10 cellular contexts compared by ENCODE assay signal in the genomic region with DNA sequence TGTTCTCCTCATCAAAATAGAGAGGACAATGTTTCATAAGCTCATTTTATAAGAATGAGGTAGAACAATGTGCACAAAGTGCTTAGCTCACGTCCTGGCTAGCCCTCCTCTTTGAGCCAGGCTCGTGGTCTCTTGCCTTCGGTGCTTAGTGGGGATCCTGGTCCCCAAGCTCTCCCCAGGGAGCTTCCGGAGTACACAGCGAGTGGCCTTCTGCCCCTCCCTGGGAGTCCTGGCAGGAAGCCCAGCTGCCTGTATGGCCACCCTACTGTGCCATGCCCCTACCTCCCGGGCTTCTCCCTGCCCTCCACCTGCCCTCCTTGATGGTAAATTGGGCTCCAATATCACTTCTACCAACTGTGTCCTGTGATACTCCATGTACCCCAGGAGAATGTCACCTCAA. TPM values are rescaled to one million over a fixed set of nuclear protein-coding genes. Genes with fewer than 3 reads are reported as not detected.
A peak's percentile ranks its signal among the peaks of the same experiment; 100 is the strongest.
DNase-seq lines count a peak whose midpoint lies in the region; ATAC-seq and TF ChIP-seq lines count a peak whose summit lies in the region.
"Had no signal": no experiment of that assay in that cellular context is flagged by ENCODE, and none has a peak within 500 bp of the region (broad histone marks: within the 10 kb centered on the region; RNA-seq: fewer than 3 reads in every experiment).

No MANE protein-coding gene starts in this region.

- DNase-seq in CD8-positive, alpha-beta T cell, result peak in 1 of 7 experiments; percentile 34
- DNase-seq in activated T-cell treated with anti-CD3 and anti-CD28 coated beads, Interleukin-2, amount 50 U/mL, for 4 hours, result no peak
- peak in 3 of 10 donors; percentile 14 to 62 (median 20) for DNase-seq in naive thymus-derived CD8-positive, alpha-beta T cell
- DNase-seq in SIG-M5 (lab: John Stamatoyannopoulos, UW), result no peak
- DNase-seq: RPMI8226 had no signal

- POLR2A ChIA-PET in CD8-positive, alpha-beta T cell (lab: Charles Lee), result interaction anchor here (0.6 to 3.9 kb wide), 10 partner anchors 8 to 158 kb away, joined by 3 to 33 read pairs (median 8); partner anchors contain the start of genes CCM2 and TBRG4
- POLR2A ChIA-PET in HEK293 (lab: Yijun Ruan, JAX), result interaction anchor here (0.6 kb wide), 1 partner anchor 36 kb away, joined by 5 read pairs; no protein-coding TSS in a partner anchor
- POLR2A ChIA-PET in naive thymus-derived CD8-positive, alpha-beta T cell (lab: Charles Lee), result interaction anchor here (0.5 to 10.5 kb wide), 16 partner anchors 10 to 488 kb away, joined by 3 to 207 read pairs (median 4); partner anchors contain the start of genes CCM2, DDX56, NUDCD3 and PURB

- peak overlapping the region; percentile 82 for H3K4me3 ChIP-seq in CD8-positive, alpha-beta T cell (ENCODE audit: low read depth, low read length)
- no peak overlapping the region for H3K4me3 ChIP-seq in HEK293 (ENCODE audit: low read depth, low read length)
- H3K4me3 ChIP-seq: GM23338 had no signal

- peak overlapping the region; percentile 78 for H3K27ac ChIP-seq in CD8-positive, alpha-beta T cell (ENCODE audit: low read depth, low read length)
- H3K27ac ChIP-seq in HEK293 (ENCODE audit: extremely low read depth, low read depth, low read length), result no peak overlapping the region

- H3K9me3 ChIP-seq in CD8-positive, alpha-beta T cell (ENCODE audit: low read length), result no peaks in the 10 kb centered on the region
- H3K9me3 ChIP-seq in HEK293 (ENCODE audit: control insufficient read depth, insufficient read depth, low read depth, low read length), result no peaks in the 10 kb centered on the region

- no peaks in the 10 kb centered on the region for H3K27me3 Mint-ChIP-seq in CD8-positive, alpha-beta T cell (ENCODE audit: low read depth)
- no peaks in the 10 kb centered on the region for H3K27me3 Mint-ChIP-seq in activated T-cell treated with anti-CD3 and anti-CD28 coated beads, Interleukin-2, amount 50 U/mL, for 4 hours (ENCODE audit: low read depth)
- H3K27me3 Mint-ChIP-seq in naive thymus-derived CD8-positive, alpha-beta T cell, result no peaks in the 10 kb centered on the region

- H3K36me3 Mint-ChIP-seq in CD8-positive, alpha-beta T cell, result peaks cover 62% of the 10 kb centered on the region
- H3K36me3 Mint-ChIP-seq in activated T-cell treated with anti-CD3 and anti-CD28 coated beads, Interleukin-2, amount 50 U/mL, for 4 hours (ENCODE audit: insufficient read depth), result peaks cover 27% of the 10 kb centered on the region
- peaks cover 0 to 46% (median 0%) of the 10 kb centered on the region in 3 donors for H3K36me3 Mint-ChIP-seq in naive thymus-derived CD8-positive, alpha-beta T cell

- no peak for ATAC-seq in CD8-positive, alpha-beta T cell
- no peak for ATAC-seq in activated T-cell treated with anti-CD3 and anti-CD28 coated beads, Interleukin-2, amount 50 U/mL, for 4 hours
- no peak for ATAC-seq in naive thymus-derived CD8-positive, alpha-beta T cell
- ATAC-seq in GM18511 (IDR thresholded peaks at IDR 0.05; ENCODE audit: unreplicated experiment) (no peak), HG03521 (IDR thresholded peaks at IDR 0.05; ENCODE audit: unreplicated experiment) (no peak), HG02870 (IDR thresholded peaks at IDR 0.05; ENCODE audit: unreplicated experiment) (no peak)
- ATAC-seq: GM23338 had no signal

- intact Hi-C loops in CD8-positive, alpha-beta T cell (cut with DNase I, micrococcal nuclease), result loop anchor here (1.0 to 5.0 kb wide), 6 partner anchors 8 to 396 kb away; partner anchors contain the start of genes TMED4 (in 2 of the 2), H2AZ2 (in 1 of the 2) and OGDH (in 1 of the 2)

- peak overlapping the region; percentile 94 for H3K4me3 Mint-ChIP-seq in CD8-positive, alpha-beta T cell
- H3K4me3 Mint-ChIP-seq in activated T-cell treated with anti-CD3 and anti-CD28 coated beads, Interleukin-2, amount 50 U/mL, for 4 hours, result peak overlapping the region; percentile 96
- peak overlapping the region; percentile 90 to 99 (median 94) for H3K4me3 Mint-ChIP-seq in naive thymus-derived CD8-positive, alpha-beta T cell
- H3K4me3 Mint-ChIP-seq: GM23338 had no signal

- H3K36me3 ChIP-seq in CD8-positive, alpha-beta T cell (ENCODE audit: insufficient read depth, low read length), result peaks cover 23% of the 10 kb centered on the region
- peaks cover 0 to 20% of the 10 kb centered on the region in 2 experiments; a peak in 2 of 3 replicates for H3K36me3 ChIP-seq in HEK293 (ENCODE audit: control insufficient read depth in 2 of 2, insufficient read depth in 1 of 2, low read length in 2 of 2)

- CTCF ChIA-PET in CD8-positive, alpha-beta T cell (lab: Charles Lee), result interaction anchor here (1.0 to 8.5 kb wide), 4 partner anchors 50 to 156 kb away, joined by 3 to 157 read pairs (median 39); no protein-coding TSS in a partner anchor
- CTCF ChIA-PET in HEK293 (lab: Yijun Ruan, JAX), result no interaction called here

- no peaks in the 10 kb centered on the region for H3K9me3 Mint-ChIP-seq in CD8-positive, alpha-beta T cell
- no peaks in the 10 kb centered on the region for H3K9me3 Mint-ChIP-seq in activated T-cell treated with anti-CD3 and anti-CD28 coated beads, Interleukin-2, amount 50 U/mL, for 4 hours
- H3K9me3 Mint-ChIP-seq in naive thymus-derived CD8-positive, alpha-beta T cell, result no peaks in the 10 kb centered on the region
- H3K9me3 Mint-ChIP-seq: GM23338 had no signal

- no peak for TF ChIP-seq CTCF in CD8-positive, alpha-beta T cell (IDR thresholded peaks at IDR 0.05)
- no peak for TF ChIP-seq CTCF in HEK293 (tag by site-specific recombination; IDR thresholded peaks at IDR 0.05)

- H3K4me1 Mint-ChIP-seq in CD8-positive, alpha-beta T cell (ENCODE audit: low read depth), result peaks cover 70% of the 10 kb centered on the region
- H3K4me1 Mint-ChIP-seq in activated T-cell treated with anti-CD3 and anti-CD28 coated beads, Interleukin-2, amount 50 U/mL, for 4 hours (ENCODE audit: low read depth), result peaks cover 79% of the 10 kb centered on the region
- H3K4me1 Mint-ChIP-seq in naive thymus-derived CD8-positive, alpha-beta T cell, result peaks cover 24 to 83% (median 75%) of the 10 kb centered on the region in 4 donors
- H3K4me1 Mint-ChIP-seq: GM23338 had no signal

- peak overlapping the region; percentile 99 for H3K27ac Mint-ChIP-seq in CD8-positive, alpha-beta T cell
- peak overlapping the region; percentile 89 to 98 (median 96) for H3K27ac Mint-ChIP-seq in naive thymus-derived CD8-positive, alpha-beta T cell
- H3K27ac Mint-ChIP-seq: GM23338 had no signal

- no peaks in the 10 kb centered on the region for H3K27me3 ChIP-seq in CD8-positive, alpha-beta T cell (ENCODE audit: insufficient read depth, low read length)

- H3K4me1 ChIP-seq in CD8-positive, alpha-beta T cell (ENCODE audit: insufficient read depth, low read length), result peaks cover 64% of the 10 kb centered on the region
- H3K4me1 ChIP-seq in HEK293 (ENCODE audit: control insufficient read depth, insufficient read depth, low read length), result no peaks in the 10 kb centered on the region

TF ChIP-seq in HEK293, 187 proteins besides CTCF, POLR2A, EP300 and RAD21:
- TF ChIP-seq ZNF37A (tag by site-specific recombination; IDR thresholded peaks at IDR 0.05), result no peak
- TF ChIP-seq ZIC2 (tag by site-specific recombination; IDR thresholded peaks at IDR 0.05), result peak; percentile 82
- peak; percentile 5; the same call in 1 of the 2 replicates for TF ChIP-seq KLF1 (tag by site-specific recombination; IDR thresholded peaks at IDR 0.05)
- peak; percentile 97 for TF ChIP-seq GLIS1 (tag by site-specific recombination; IDR thresholded peaks at IDR 0.05)
- 0 out of 2 replicates have a peak, but pooled peaks have one; percentile 12 for TF ChIP-seq ZBTB48 (tag by site-specific recombination; IDR thresholded peaks at IDR 0.05)

RNA-seq across cellular contexts. Expression of gene MYO1G, which starts 0.9 kb away (rescaled TPM):
- total RNA-seq in CD8-positive, alpha-beta T cell, result 100 to 1,000 TPM; 142 to 143 TPM
- total RNA-seq in activated T-cell treated with anti-CD3 and anti-CD28 coated beads, Interleukin-2, amount 50 U/mL, for 4 hours, result 100 to 1,000 TPM; 120 to 205 (median 143) TPM
- total RNA-seq in naive thymus-derived CD8-positive, alpha-beta T cell, result 10 to 100 TPM; 44.4 to 44.5 TPM
- polyA plus RNA-seq in naive thymus-derived CD8-positive, alpha-beta T cell, result 100 to 1,000 TPM in 1 of 3 donors, 10 to 100 TPM in 2; 60.0 to 106 (median 73.8) TPM

RNA-seq across cellular contexts. Expression of gene CCM2, which starts 22.0 kb away (rescaled TPM):
- 10 to 100 TPM; 42.8 to 44.6 TPM for total RNA-seq in CD8-positive, alpha-beta T cell
- 10 to 100 TPM; 35.9 to 38.2 (median 36.6) TPM for total RNA-seq in activated T-cell treated with anti-CD3 and anti-CD28 coated beads, Interleukin-2, amount 50 U/mL, for 4 hours
- total RNA-seq in naive thymus-derived CD8-positive, alpha-beta T cell, result 100 to 1,000 TPM; 160 to 167 TPM
- polyA plus RNA-seq in naive thymus-derived CD8-positive, alpha-beta T cell, result 10 to 100 TPM; 49.9 to 81.7 (median 63.2) TPM
